In the genomic region with DNA sequence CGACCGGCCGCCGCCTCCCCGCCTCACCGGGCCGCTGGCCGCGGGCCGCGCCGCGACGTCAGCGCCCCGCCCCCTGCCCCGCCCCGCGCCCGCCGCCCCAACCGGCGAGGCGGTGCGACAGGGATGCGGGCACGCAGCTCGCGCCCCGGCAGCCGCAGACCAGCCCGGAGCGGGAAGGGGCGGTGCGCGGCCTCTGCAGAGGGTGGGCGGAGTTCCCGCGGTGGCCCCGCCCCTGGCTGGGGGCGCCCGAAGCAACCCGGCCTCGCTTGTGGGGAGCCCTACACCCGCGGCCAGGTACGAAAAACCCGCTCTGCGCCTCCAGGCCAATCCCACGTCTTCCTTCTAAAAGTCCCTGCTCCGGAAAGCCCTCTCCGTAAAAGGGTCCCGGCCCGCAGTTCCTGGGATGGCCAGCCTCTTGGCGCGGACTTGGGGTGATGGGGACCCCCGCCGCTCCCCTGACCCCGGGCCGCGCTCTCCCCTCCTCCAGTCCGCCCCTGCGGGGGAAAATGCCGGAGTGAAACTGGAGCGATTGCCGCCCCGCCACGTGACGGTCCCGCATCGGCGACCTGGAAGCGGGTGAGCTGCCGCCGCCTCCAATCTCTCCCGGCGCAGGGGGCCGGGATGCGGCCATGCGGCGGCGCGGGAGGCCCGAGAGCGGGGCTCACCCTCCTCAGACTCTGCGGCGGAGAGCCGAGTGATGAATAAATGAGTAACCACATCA, we compare ENCODE assay signal across 8 cellular contexts. TPM values are rescaled to one million over a fixed set of nuclear protein-coding genes. Genes with fewer than 3 reads are reported as not detected.
A peak's percentile ranks its signal among the peaks of the same experiment; 100 is the strongest.
DNase-seq lines count a peak whose midpoint lies in the region; ATAC-seq, FAIRE-seq and TF ChIP-seq lines count a peak whose summit lies in the region.

A gene with protein sequence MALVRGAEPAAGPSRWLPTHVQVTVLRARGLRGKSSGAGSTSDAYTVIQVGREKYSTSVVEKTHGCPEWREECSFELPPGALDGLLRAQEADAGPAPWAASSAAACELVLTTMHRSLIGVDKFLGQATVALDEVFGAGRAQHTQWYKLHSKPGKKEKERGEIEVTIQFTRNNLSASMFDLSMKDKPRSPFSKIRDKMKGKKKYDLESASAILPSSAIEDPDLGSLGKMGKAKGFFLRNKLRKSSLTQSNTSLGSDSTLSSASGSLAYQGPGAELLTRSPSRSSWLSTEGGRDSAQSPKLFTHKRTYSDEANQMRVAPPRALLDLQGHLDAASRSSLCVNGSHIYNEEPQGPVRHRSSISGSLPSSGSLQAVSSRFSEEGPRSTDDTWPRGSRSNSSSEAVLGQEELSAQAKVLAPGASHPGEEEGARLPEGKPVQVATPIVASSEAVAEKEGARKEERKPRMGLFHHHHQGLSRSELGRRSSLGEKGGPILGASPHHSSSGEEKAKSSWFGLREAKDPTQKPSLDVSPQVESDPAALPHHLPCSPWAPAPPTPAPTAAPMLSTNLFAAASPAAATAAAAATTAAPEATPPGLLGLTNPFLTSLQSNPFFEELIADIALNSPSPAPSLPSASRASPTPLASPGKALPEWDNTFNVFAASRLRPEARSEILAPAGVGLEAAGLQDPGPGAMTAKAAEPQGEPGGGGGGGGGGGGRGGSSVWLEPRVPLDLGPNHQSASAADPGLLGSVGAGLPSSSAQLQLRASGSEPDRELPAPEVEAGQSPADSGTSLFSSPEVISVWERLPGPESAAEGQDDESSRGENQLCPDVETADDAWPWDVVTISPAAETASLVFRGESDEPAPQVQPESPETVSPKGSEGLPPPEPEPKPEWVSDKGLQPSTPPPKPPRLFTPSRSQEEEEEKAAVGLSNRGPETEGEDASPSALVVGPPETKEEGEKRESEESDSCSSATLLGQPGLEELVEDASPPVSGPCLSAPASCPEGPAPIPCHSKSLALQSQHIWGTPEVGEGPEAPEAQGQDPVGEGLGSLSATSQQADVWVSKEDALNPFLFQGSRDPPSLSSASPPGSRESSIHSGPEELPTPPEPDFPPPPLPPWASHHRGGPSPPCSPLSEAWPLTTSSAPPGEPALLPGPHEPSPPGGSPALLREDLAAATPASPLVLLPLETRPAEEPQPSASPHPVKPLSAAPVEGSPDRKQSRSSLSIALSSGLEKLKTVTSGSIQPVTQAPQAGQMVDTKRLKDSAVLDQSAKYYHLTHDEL (N-terminal part only) (minus strand): TSS at position 36 of the 721 bp plus-strand sequence. CDS start 171 bp downstream, outside the sequence.

- no peaks in the 10 kb centered on the region for H3K27me3 ChIP-seq in CD4-positive, alpha-beta T cell (ENCODE audit: control insufficient read depth, insufficient read depth, low read length)

- H3K36me3 Mint-ChIP-seq in CD4-positive, alpha-beta T cell (ENCODE audit: low read depth): no peaks in the 10 kb centered on the region
- peaks cover 1% of the 10 kb centered on the region for H3K36me3 Mint-ChIP-seq in activated naive CD4-positive, alpha-beta T cell treated with anti-CD3 and anti-CD28 coated beads for 36 hours (ENCODE audit: low read depth)
- H3K36me3 Mint-ChIP-seq in neural crest cell (ENCODE audit: low read depth): no peaks in the 10 kb centered on the region
- no peaks in the 10 kb centered on the region for H3K36me3 Mint-ChIP-seq in stimulated activated naive CD8-positive, alpha-beta T cell treated with anti-CD3 and anti-CD28 coated beads, Interleukin-15, Interleukin-2, amounts not matched to agents 100 ng/mL and 50 ng/mL, for 24 hours (ENCODE audit: low read depth)

- H3K27ac ChIP-seq in CD4-positive, alpha-beta T cell (ENCODE audit: low read depth, low read length): peak within 1 kb of the TSS; percentile 21

- DNase-seq in CD4-positive, alpha-beta T cell: peak; percentile 58 to 83 (median 70)
- DNase-seq in GM20000 (ENCODE audit: low spot score): peak; percentile 85
- peak; percentile 77 for DNase-seq in HTR-8/SVneo (ENCODE audit: insufficient read length, low spot score)
- DNase-seq in SK-N-DZ (ENCODE audit: low spot score): peak; percentile 76
- peak; percentile 78 for DNase-seq in activated naive CD4-positive, alpha-beta T cell treated with anti-CD3 and anti-CD28 coated beads for 36 hours
- DNase-seq in foreskin melanocyte: peak; percentile 44
- peak; percentile 57 for DNase-seq in neural crest cell (ENCODE audit: low read depth, low spot score)

- H3K9me3 Mint-ChIP-seq in CD4-positive, alpha-beta T cell: no peaks in the 10 kb centered on the region
- H3K9me3 Mint-ChIP-seq in activated naive CD4-positive, alpha-beta T cell treated with anti-CD3 and anti-CD28 coated beads for 36 hours: no peaks in the 10 kb centered on the region
- no peaks in the 10 kb centered on the region for H3K9me3 Mint-ChIP-seq in neural crest cell
- no peaks in the 10 kb centered on the region for H3K9me3 Mint-ChIP-seq in stimulated activated naive CD8-positive, alpha-beta T cell treated with anti-CD3 and anti-CD28 coated beads, Interleukin-15, Interleukin-2, amounts not matched to agents 100 ng/mL and 50 ng/mL, for 24 hours

- H3K27ac Mint-ChIP-seq in CD4-positive, alpha-beta T cell: peak within 1 kb of the TSS; percentile 65
- no peak within 1 kb of the TSS for H3K27ac Mint-ChIP-seq in activated naive CD4-positive, alpha-beta T cell treated with anti-CD3 and anti-CD28 coated beads for 36 hours
- H3K27ac Mint-ChIP-seq in neural crest cell (ENCODE audit: unreplicated experiment): no peak within 1 kb of the TSS
- H3K27ac Mint-ChIP-seq in stimulated activated naive CD8-positive, alpha-beta T cell treated with anti-CD3 and anti-CD28 coated beads, Interleukin-15, Interleukin-2, amounts not matched to agents 100 ng/mL and 50 ng/mL, for 24 hours: peak within 1 kb of the TSS; percentile 80

- no peak for TF ChIP-seq CTCF in CD4-positive, alpha-beta T cell (IDR thresholded peaks at IDR 0.05)
- TF ChIP-seq CTCF in GM20000 (IDR thresholded peaks at IDR 0.05; ENCODE audit: extremely low read depth, missing control alignments) (no peak), neural crest cell (conservative IDR thresholded peaks at IDR 0.05) (peak; percentile 22)

- POLR2A ChIA-PET in CD4-positive, alpha-beta T cell (lab: Charles Lee): interaction anchor here (0.5 to 2.6 kb wide), 5 partner anchors 13 to 64 kb away, joined by 3 to 16 read pairs (median 4); a partner anchor contains a TSS

- H3K9me3 ChIP-seq in CD4-positive, alpha-beta T cell (ENCODE audit: control insufficient read depth, low read length): no peaks in the 10 kb centered on the region

- CTCF ChIA-PET in CD4-positive, alpha-beta T cell (lab: Charles Lee): interaction anchor here (1.1 to 4.2 kb wide), 2 partner anchors 64 to 99 kb away, joined by 5 to 20 read pairs; no protein-coding TSS in a partner anchor
- CTCF ChIA-PET in activated naive CD4-positive, alpha-beta T cell treated with anti-CD3 and anti-CD28 coated beads for 36 hours (lab: Charles Lee): interaction anchor here (1.0 to 4.2 kb wide), 2 partner anchors 64 to 226 kb away, joined by 3 to 18 read pairs; no protein-coding TSS in a partner anchor

- H3K27me3 Mint-ChIP-seq in CD4-positive, alpha-beta T cell: no peaks in the 10 kb centered on the region
- no peaks in the 10 kb centered on the region for H3K27me3 Mint-ChIP-seq in activated naive CD4-positive, alpha-beta T cell treated with anti-CD3 and anti-CD28 coated beads for 36 hours (ENCODE audit: low read depth)
- peaks cover 46% of the 10 kb centered on the region for H3K27me3 Mint-ChIP-seq in neural crest cell (ENCODE audit: low read depth)
- peaks cover 10% of the 10 kb centered on the region for H3K27me3 Mint-ChIP-seq in stimulated activated naive CD8-positive, alpha-beta T cell treated with anti-CD3 and anti-CD28 coated beads, Interleukin-15, Interleukin-2, amounts not matched to agents 100 ng/mL and 50 ng/mL, for 24 hours

- ATAC-seq in CD4-positive, alpha-beta T cell (ENCODE audit: poor library complexity): peak; percentile 90

- peak; percentile 86 for FAIRE-seq in HTR-8/SVneo (lab: Jason Lieb, UNC)

- peaks cover 27% of the 10 kb centered on the region for H3K4me1 Mint-ChIP-seq in CD4-positive, alpha-beta T cell (ENCODE audit: low read depth)
- H3K4me1 Mint-ChIP-seq in activated naive CD4-positive, alpha-beta T cell treated with anti-CD3 and anti-CD28 coated beads for 36 hours (ENCODE audit: low read depth): peaks cover 21% of the 10 kb centered on the region
- peaks cover 14% of the 10 kb centered on the region for H3K4me1 Mint-ChIP-seq in neural crest cell
- peaks cover 28% of the 10 kb centered on the region for H3K4me1 Mint-ChIP-seq in stimulated activated naive CD8-positive, alpha-beta T cell treated with anti-CD3 and anti-CD28 coated beads, Interleukin-15, Interleukin-2, amounts not matched to agents 100 ng/mL and 50 ng/mL, for 24 hours (ENCODE audit: low read depth)

- intact Hi-C loops in CD4-positive, alpha-beta T cell (cut with DNase I, micrococcal nuclease): loop anchor here (1.0 to 5.0 kb wide), 6 partner anchors 41 to 1724 kb away; a partner anchor contains a TSS
- intact Hi-C loops in activated naive CD4-positive, alpha-beta T cell treated with anti-CD3 and anti-CD28 coated beads for 36 hours (cut with micrococcal nuclease): loop anchor here (1.0 to 10.0 kb wide), 9 partner anchors 42 to 1722 kb away; a partner anchor contains a TSS

- H3K4me3 Mint-ChIP-seq in CD4-positive, alpha-beta T cell: peak within 1 kb of the TSS; percentile 86
- peak within 1 kb of the TSS; percentile 81 for H3K4me3 Mint-ChIP-seq in activated naive CD4-positive, alpha-beta T cell treated with anti-CD3 and anti-CD28 coated beads for 36 hours
- H3K4me3 Mint-ChIP-seq in neural crest cell: peak within 1 kb of the TSS; percentile 86
- H3K4me3 Mint-ChIP-seq in stimulated activated naive CD8-positive, alpha-beta T cell treated with anti-CD3 and anti-CD28 coated beads, Interleukin-15, Interleukin-2, amounts not matched to agents 100 ng/mL and 50 ng/mL, for 24 hours: peak within 1 kb of the TSS; percentile 75

RNA-seq across cellular contexts. Expression of the gene that starts here (rescaled TPM):
- 10 to 100 TPM; 12.6 to 13.8 TPM for total RNA-seq in CD4-positive, alpha-beta T cell
- 7.7 and 9.7 TPM in 2 replicates for polyA plus RNA-seq in SK-N-DZ (2014; cell fraction: cytosol; rRNA removed)
- 5.4 and 7.2 TPM in 2 replicates for polyA plus RNA-seq in SK-N-DZ (2014; cell fraction: nucleus; rRNA removed)
- 1 to 10 TPM; 7.3 to 7.4 TPM for total RNA-seq in activated naive CD4-positive, alpha-beta T cell treated with anti-CD3 and anti-CD28 coated beads for 36 hours
- total RNA-seq in neural crest cell: 6.7 and 10.1 TPM in 2 replicates

Comparison
In these comparisons a context has a peak if more than half of its experiments do, and no peak if none do; other contexts are left out.
1. Peak in every context shown above with its lines: DNase-seq, ATAC-seq and H3K27ac ChIP-seq.
2. H3K27ac Mint-ChIP-seq: peak in CD4-positive, alpha-beta T cell (single experiment) and stimulated activated naive CD8-positive, alpha-beta T cell treated with anti-CD3 and anti-CD28 coated beads, Interleukin-15, Interleukin-2, amounts not matched to agents 100 ng/mL and 50 ng/mL, for 24 hours (single experiment); none in activated naive CD4-positive, alpha-beta T cell treated with anti-CD3 and anti-CD28 coated beads for 36 hours (single experiment) and neural crest cell (single experiment).